4 cellular contexts compared by ENCODE assay signal in genomic region chr15:72608084-72608483, GRCh38. TPM values are rescaled to one million over a fixed set of nuclear protein-coding genes. Genes with fewer than 3 reads are reported as not detected.
"Had no signal": no experiment of that assay in that cellular context is flagged by ENCODE, and none has a peak within 500 bp of the region (broad histone marks: within the 10 kb centered on the region; RNA-seq: fewer than 3 reads in every experiment).

No MANE protein-coding gene starts in this region.

RNA-seq across cellular contexts. Expression of gene GOLGA6B, which starts 46.4 kb away (rescaled TPM):
- total RNA-seq: LHCN-M2, M059J, MCF 10A, NCI-H460 had no signal
